Comparison of ENCODE assay signal across 1 cellular context in genomic region chr20:62321521-62321948, GRCh38.
TF ChIP-seq lines count a peak whose summit lies in the region.

No MANE protein-coding gene starts in this region.

TF ChIP-seq in HCT116, 20 proteins besides CTCF, POLR2A, EP300 and RAD21 (continued from another document):
- TF ChIP-seq ZNF274 (IDR thresholded peaks at IDR 0.05; ENCODE audit: low read depth, low read length) (no peak), EZH2phosphoT487 (IDR thresholded peaks at IDR 0.05; ENCODE audit: borderline replicate concordance) (no peak), CBX3 (IDR thresholded peaks at IDR 0.05; ENCODE audit: low read depth) (no peak), SRF (IDR thresholded peaks at IDR 0.05; ENCODE audit: low read depth) (no peak), JUND (IDR thresholded peaks at IDR 0.05) (no peak), EZH2 (IDR thresholded peaks at IDR 0.05) (no peak), YY1 (IDR thresholded peaks at IDR 0.05; ENCODE audit: extremely low read depth, insufficient replicate concordance, low read depth, low read length) (no peak)
